ENCODE assay signal across 12 cellular contexts in the genomic region with DNA sequence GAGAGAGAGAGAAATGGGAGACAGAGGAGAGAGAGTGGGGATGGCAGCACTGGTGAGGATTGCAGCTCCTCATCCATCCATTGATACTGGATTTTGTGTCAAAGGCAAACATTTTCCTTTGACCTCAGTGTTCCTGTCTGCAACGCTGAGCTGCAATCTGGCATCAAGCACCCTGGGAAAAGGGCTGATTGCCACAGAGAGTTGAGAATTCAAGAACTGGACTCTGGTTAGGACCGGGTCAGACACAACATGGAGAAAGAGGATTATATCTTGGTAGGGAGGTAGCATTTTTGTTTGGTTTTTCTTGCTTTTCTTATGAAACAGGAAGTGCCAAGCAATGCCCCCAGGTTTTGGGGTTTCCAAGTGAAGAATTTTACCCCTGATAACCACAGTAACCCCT.
DNase-seq lines count a peak whose midpoint lies in the region; ATAC-seq and TF ChIP-seq lines count a peak whose summit lies in the region.
"Had no signal": no experiment of that assay in that cellular context is flagged by ENCODE, and none has a peak within 500 bp of the region (broad histone marks: within the 10 kb centered on the region; RNA-seq: fewer than 3 reads in every experiment).

No MANE protein-coding gene starts in this region.

- H3K36me3 ChIP-seq in adipocyte (ENCODE audit: control insufficient read depth, insufficient read depth, low read length, severe bottlenecking) (no peaks in the 10 kb centered on the region), prostate gland (no peaks in the 10 kb centered on the region)

- peak overlapping the region; percentile 65 for H3K27ac ChIP-seq in right cardiac atrium (ENCODE audit: low read length)
- no peak overlapping the region for H3K27ac ChIP-seq in prostate gland

- H3K27me3 Mint-ChIP-seq in T-helper 17 cell: peaks cover 18% of the 10 kb centered on the region

- peaks cover 2% of the 10 kb centered on the region for H3K36me3 Mint-ChIP-seq in T-helper 17 cell (ENCODE audit: low read depth)
- H3K36me3 Mint-ChIP-seq: natural killer cell treated with Interleukin-12 subunit alpha and Interleukin-12 subunit beta and Interleukin-15 and Interleukin-18, amount 100 ng/mL, for 72 hours had no signal

- H3K4me3 Mint-ChIP-seq in T-helper 17 cell: no peak overlapping the region
- H3K4me3 Mint-ChIP-seq: natural killer cell treated with Interleukin-12 subunit alpha and Interleukin-12 subunit beta and Interleukin-15 and Interleukin-18, amount 100 ng/mL, for 72 hours had no signal

- DNase-seq in EH (ENCODE audit: low read depth): peak; percentile 68
- peak; percentile 28 for DNase-seq in adipocyte (ENCODE audit: low read depth)
- DNase-seq in right cardiac atrium: peak; percentile 71 to 82 (median 73)
- peak; percentile 43 for DNase-seq in skeletal muscle cell (ENCODE audit: low read depth)
- no peak for DNase-seq in prostate gland (ENCODE audit: low spot score)
- DNase-seq in T-helper 17 cell: no peak
- DNase-seq in NCI-H1436 treated with DMSO at 0.1 percent for 48 hours (lab: John Stamatoyannopoulos, UW): no peak
- no peak for DNase-seq in DMS79 (lab: John Stamatoyannopoulos, UW)
- DNase-seq: DMS79 treated with DMSO at 0.1 percent for 48 hours; NCI-H1417; stimulated activated CD8-positive, alpha-beta memory T cell treated with anti-CD3 and anti-CD28 coated beads, Interleukin-4, amount 100 ng/mL, for 48 hours had no signal

- TF ChIP-seq POLR2A in prostate gland (IDR thresholded peaks at IDR 0.05): no peak

- no peak overlapping the region for H3K27ac Mint-ChIP-seq in T-helper 17 cell
- H3K27ac Mint-ChIP-seq: natural killer cell treated with Interleukin-12 subunit alpha and Interleukin-12 subunit beta and Interleukin-15 and Interleukin-18, amount 100 ng/mL, for 72 hours had no signal

- no peak for TF ChIP-seq CTCF in prostate gland (IDR thresholded peaks at IDR 0.05)

- H3K4me1 ChIP-seq in adipocyte (ENCODE audit: control insufficient read depth, insufficient read depth, low read length) (peaks cover 61% of the 10 kb centered on the region), right cardiac atrium (ENCODE audit: control insufficient read depth, insufficient read depth, low read length) (peaks cover 24% of the 10 kb centered on the region), prostate gland (replicated peaks) (no peaks in the 10 kb centered on the region)

- H3K4me1 Mint-ChIP-seq in T-helper 17 cell: peaks cover 10% of the 10 kb centered on the region

- 26% methylated on average over 2 of the region's 2 CpGs for WGBS in right cardiac atrium
- 27% methylated on average over 2 of the region's 2 CpGs for WGBS in prostate gland

- H3K27me3 ChIP-seq in adipocyte (replicated peaks; ENCODE audit: control insufficient read depth, insufficient read depth, low read length) (no peaks in the 10 kb centered on the region), right cardiac atrium (ENCODE audit: control insufficient read depth, insufficient read depth) (no peaks in the 10 kb centered on the region), prostate gland (replicated peaks; ENCODE audit: insufficient read depth) (no peaks in the 10 kb centered on the region)

- H3K9ac ChIP-seq in adipocyte (ENCODE audit: low read length): peak overlapping the region; percentile 85

- peak; percentile 14 to 51 for ATAC-seq in right cardiac atrium
- no peak for ATAC-seq in T-helper 17 cell

- peak overlapping the region; percentile 43 for H3K4me3 ChIP-seq in adipocyte (ENCODE audit: low read length)
- H3K4me3 ChIP-seq in right cardiac atrium (ENCODE audit: low read length): no peak overlapping the region
- no peak overlapping the region for H3K4me3 ChIP-seq in skeletal muscle cell (ENCODE audit: low read depth, low read length)
- no peak overlapping the region for H3K4me3 ChIP-seq in prostate gland

- intact Hi-C loops in right cardiac atrium (cut with DNase I): loop anchor here in 1 of 4 donors (5.0 to 10.0 kb wide), 2 partner anchors 81 to 91 kb away; a partner anchor contains a TSS
- intact Hi-C loops in prostate gland (cut with DNase I): loop anchor here (5.0 to 10.0 kb wide), 4 partner anchors 34 to 119 kb away; a partner anchor contains a TSS

- H3K9me3 ChIP-seq in adipocyte (ENCODE audit: control insufficient read depth, low read length): no peaks in the 10 kb centered on the region
- no peaks in the 10 kb centered on the region for H3K9me3 ChIP-seq in right cardiac atrium (ENCODE audit: control insufficient read depth, low read length)
- H3K9me3 ChIP-seq in prostate gland: no peaks in the 10 kb centered on the region
- H3K9me3 ChIP-seq in T-helper 17 cell (ENCODE audit: control insufficient read depth, low read length, poor library complexity, severe bottlenecking): no peaks in the 10 kb centered on the region

Comparison
In these comparisons a context has a peak if more than half of its experiments do, and no peak if none do; other contexts are left out.
1. DNase-seq: peak in EH (single experiment), adipocyte (single experiment), right cardiac atrium (3 of 3) and skeletal muscle cell (single experiment); none in prostate gland (single experiment), T-helper 17 cell (0 of 3), NCI-H1436 treated with DMSO at 0.1 percent for 48 hours (single experiment) and DMS79 (single experiment).